ENCODE assay signal across 10 cellular contexts in the genomic region with DNA sequence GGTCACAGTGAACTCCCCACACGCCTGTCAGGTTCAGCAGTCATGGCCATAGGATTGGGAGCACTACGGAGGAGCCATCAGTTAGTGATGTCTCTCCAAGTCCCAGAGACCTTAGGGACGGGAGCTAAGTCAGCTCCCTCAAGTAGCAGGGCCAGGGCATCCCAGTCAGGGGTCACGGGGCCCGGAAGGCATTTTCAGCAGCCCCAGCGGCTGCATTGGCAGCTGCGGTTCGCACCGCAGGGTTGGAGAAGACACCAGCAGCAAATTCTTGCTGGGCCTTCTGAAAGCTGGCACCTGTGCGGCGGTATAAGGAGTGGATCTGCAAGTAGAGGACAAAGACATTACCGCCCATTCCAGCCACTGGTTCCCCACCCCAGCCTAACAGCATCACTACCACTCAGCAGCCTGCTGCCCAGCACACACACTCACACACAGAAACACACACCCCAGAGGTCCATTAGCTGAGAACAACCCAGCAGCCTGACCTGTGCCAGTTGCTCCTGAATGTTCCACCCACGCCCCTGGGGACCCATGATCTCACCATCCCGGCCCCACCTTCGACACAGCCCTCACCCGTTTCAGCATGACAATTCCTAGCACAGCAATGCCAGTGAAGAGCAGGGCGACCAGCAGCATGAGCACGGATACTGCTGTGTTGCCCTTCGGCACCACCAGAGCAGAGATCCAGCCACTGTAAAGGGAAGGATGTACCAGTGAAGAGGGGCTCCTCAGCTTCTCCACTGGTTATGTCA. TPM values are rescaled to one million over a fixed set of nuclear protein-coding genes. Genes with fewer than 3 reads are reported as not detected.
DNase-seq lines count a peak whose midpoint lies in the region; ATAC-seq, FAIRE-seq and TF ChIP-seq lines count a peak whose summit lies in the region.
"Had no signal": no experiment of that assay in that cellular context is flagged by ENCODE, and none has a peak within 500 bp of the region (broad histone marks: within the 10 kb centered on the region; RNA-seq: fewer than 3 reads in every experiment).

No MANE protein-coding gene starts in this region.

- H3K27ac ChIP-seq in colonic mucosa (peak overlapping the region; percentile 96), uterus (peak overlapping the region; percentile 95 to 98)

- H3K36me3 ChIP-seq in colonic mucosa, result no peaks in the 10 kb centered on the region
- peaks cover 5% of the 10 kb centered on the region for H3K36me3 ChIP-seq in mucosa of stomach (ENCODE audit: control insufficient read depth, insufficient read depth, low read length)
- H3K36me3 ChIP-seq in uterus, result no peaks in the 10 kb centered on the region

- ATAC-seq in Right ventricle myocardium inferior, result no peak

- intact Hi-C loops in Right ventricle myocardium inferior (cut with DNase I) (no loop called here), cardiac septum (cut with DNase I) (no loop called here), colonic mucosa (cut with DNase I) (no loop called here), uterus (cut with DNase I; ENCODE audit: low total_unique reads) (no loop called here)

- H3K9me3 ChIP-seq in colonic mucosa (no peaks in the 10 kb centered on the region), mucosa of stomach (ENCODE audit: control insufficient read depth, low read length) (no peaks in the 10 kb centered on the region), uterus (no peaks in the 10 kb centered on the region)

- peak overlapping the region; percentile 86 for H3K4me3 ChIP-seq in colonic mucosa
- peak overlapping the region; percentile 75 for H3K4me3 ChIP-seq in mucosa of stomach (ENCODE audit: low read length)
- peak overlapping the region in 1 of 2 donors; percentile 92 for H3K4me3 ChIP-seq in uterus

- H3K27me3 ChIP-seq in colonic mucosa, result no peaks in the 10 kb centered on the region
- H3K27me3 ChIP-seq in mucosa of stomach (ENCODE audit: control insufficient read depth, insufficient read depth, low read length), result no peaks in the 10 kb centered on the region
- no peaks in the 10 kb centered on the region for H3K27me3 ChIP-seq in uterus

- DNase-seq in Right ventricle myocardium inferior (ENCODE audit: missing footprints) (peak; percentile 53), cardiac septum (ENCODE audit: low spot score) (no peak), colonic mucosa (no peak), uterus (no peak), SKM-1 treated with dmso at 0.1 percent for 144 hours (lab: John Stamatoyannopoulos, UW; ENCODE audit: unreplicated experiment) (no peak), DMS114 treated with DMSO at 0.1 percent for 48 hours (lab: John Stamatoyannopoulos, UW; ENCODE audit: unreplicated experiment) (no peak), urothelium cell line (ENCODE audit: low spot score) (no peak)
- DNase-seq: SIG-M5 had no signal

- TF ChIP-seq CTCF in colonic mucosa (IDR thresholded peaks at IDR 0.05) (no peak), uterus (IDR thresholded peaks at IDR 0.05) (no peak)

- no peak for FAIRE-seq in urothelium cell line (lab: Jason Lieb, UNC)

- TF ChIP-seq POLR2A in uterus (IDR thresholded peaks at IDR 0.05), result no peak

- peaks cover 19% of the 10 kb centered on the region for H3K4me1 ChIP-seq in colonic mucosa
- peaks cover 26% of the 10 kb centered on the region for H3K4me1 ChIP-seq in mucosa of stomach (ENCODE audit: control insufficient read depth, insufficient read depth, low read length)
- peaks cover 7 to 20% of the 10 kb centered on the region in 2 donors for H3K4me1 ChIP-seq in uterus

- H3K9ac ChIP-seq in colonic mucosa (ENCODE audit: low read depth in 2 of 2, low read length in 2 of 2) (peak overlapping the region; percentile 65 to 89), mucosa of stomach (ENCODE audit: low read length) (peak overlapping the region; percentile 88)

RNA-seq across cellular contexts. Expression of gene ENTREP3, which starts 1.0 kb away (rescaled TPM):
- total RNA-seq in Right ventricle myocardium inferior, result 14.5 TPM
- total RNA-seq in cardiac septum, result 15.5 TPM
- 10 to 100 TPM; 22.0 to 34.2 TPM for total RNA-seq in colonic mucosa
- 10 to 100 TPM in 2 of 4 donors, 1 to 10 TPM in 2; 5.3 to 28.2 (median 11.7) TPM for total RNA-seq in uterus

RNA-seq across cellular contexts. Expression of gene SCAMP3, which starts 5.9 kb away (rescaled TPM):
- 55.4 TPM for total RNA-seq in Right ventricle myocardium inferior
- total RNA-seq in cardiac septum, result 61.5 TPM
- 10 to 100 TPM; 41.5 to 67.7 TPM for total RNA-seq in colonic mucosa
- 10 to 100 TPM in 3 of 4 donors, 1 to 10 TPM in 1; 10.0 to 44.4 (median 29.2) TPM for total RNA-seq in uterus

RNA-seq across cellular contexts. Expression of gene CLK2, which starts 17.0 kb away (rescaled TPM):
- total RNA-seq in Right ventricle myocardium inferior (20.9 TPM), cardiac septum (24.7 TPM), colonic mucosa (10 to 100 TPM; 31.7 to 66.4 TPM), uterus (10 to 100 TPM; 25.4 to 75.3 (median 39.3) TPM)

RNA-seq across cellular contexts. Expression of gene HCN3, which starts 21.0 kb away (rescaled TPM):
- total RNA-seq in Right ventricle myocardium inferior, result 1.8 TPM
- total RNA-seq in cardiac septum, result 2.2 TPM
- total RNA-seq in colonic mucosa, result 10 to 100 TPM; 12.4 to 12.8 TPM
- total RNA-seq in uterus, result 1 to 10 TPM in 2 of 4 donors, not detected in 2; 4.2 to 5.5 TPM

RNA-seq across cellular contexts. Expression of gene PKLR, which starts 45.0 kb away (rescaled TPM):
- total RNA-seq in Right ventricle myocardium inferior, result not detected
- total RNA-seq in cardiac septum, result not detected
- 1 to 10 TPM; 1.6 to 2.9 TPM for total RNA-seq in colonic mucosa
- under 1 TPM in 1 of 4 donors, not detected in 3; 0.21 TPM for total RNA-seq in uterus
- total RNA-seq: glomerular endothelial cell had no signal
